In the genomic region with DNA sequence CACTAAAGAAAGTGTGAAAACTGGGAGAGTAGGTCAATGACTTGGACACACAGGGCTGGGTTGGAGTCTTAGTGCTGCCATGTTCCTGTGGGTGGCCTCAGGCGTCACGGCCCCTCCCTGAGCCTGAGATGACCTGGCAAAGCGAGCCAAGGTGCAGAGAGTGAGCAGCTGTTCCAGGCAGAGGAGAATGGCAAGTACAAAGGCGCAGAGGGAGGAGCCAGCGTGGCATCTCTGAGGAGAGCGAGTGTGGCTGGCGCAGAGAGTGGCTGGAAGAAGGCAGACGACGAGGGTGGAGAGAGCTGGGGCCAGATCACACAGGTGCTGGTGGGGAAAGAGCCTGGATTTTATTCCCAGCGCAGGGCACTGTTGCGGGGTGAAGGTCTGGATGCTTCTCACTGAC, we compare ENCODE assay signal across 14 cellular contexts. TPM values are rescaled to one million over a fixed set of nuclear protein-coding genes. Genes with fewer than 3 reads are reported as not detected.
DNase-seq lines count a peak whose midpoint lies in the region; ATAC-seq, FAIRE-seq and TF ChIP-seq lines count a peak whose summit lies in the region.
"Had no signal": no experiment of that assay in that cellular context is flagged by ENCODE, and none has a peak within 500 bp of the region (broad histone marks: within the 10 kb centered on the region; RNA-seq: fewer than 3 reads in every experiment).

No MANE protein-coding gene starts in this region.

- H3K9me3 ChIP-seq in lower lobe of right lung, result no peaks in the 10 kb centered on the region
- no peaks in the 10 kb centered on the region for H3K9me3 ChIP-seq in suprapubic skin
- H3K9me3 ChIP-seq: testis had no signal

- H3K4me1 ChIP-seq in lower lobe of right lung (peaks cover 31% of the 10 kb centered on the region), suprapubic skin (peaks cover 19% of the 10 kb centered on the region)
- H3K4me1 ChIP-seq: testis had no signal

- DNase-seq in NCI-H1417 (lab: John Stamatoyannopoulos, UW), result peak; percentile 36 to 54 (median 43)
- DNase-seq in NCI-H1417 treated with DMSO at 0.1 percent for 48 hours (lab: John Stamatoyannopoulos, UW), result no peak
- DNase-seq in RWPE1 (ENCODE audit: low spot score), result peak; percentile 34
- no peak for DNase-seq in lower lobe of right lung
- DNase-seq in suprapubic skin (ENCODE audit: low spot score in 2 of 2), result no peak
- no peak for DNase-seq in H54 (ENCODE audit: insufficient read length, low spot score)
- DNase-seq in SKM-1 (lab: John Stamatoyannopoulos, UW; ENCODE audit: unreplicated experiment), result no peak
- DNase-seq: activated CD4-positive, alpha-beta T cell treated with anti-CD3 and anti-CD28 coated beads, Interleukin-2, amount 10 ng/mL, durations not matched to agents 24 days and 14 days; activated effector memory CD4-positive, alpha-beta T cell treated with anti-CD3 and anti-CD28 coated beads, Interleukin-2, amount 50 U/mL, for 16 hours; COR-L47; MV-4-11; testis had no signal

- peak; percentile 35 to 46 for ATAC-seq in lower lobe of right lung
- no peak for ATAC-seq in HG03354 (IDR thresholded peaks at IDR 0.05; ENCODE audit: poor library complexity, severe bottlenecking, unreplicated experiment)

- POLR2A ChIA-PET in RWPE1 (lab: Yijun Ruan, JAX; ENCODE audit: low non-redundant PET), result no interaction called here

- H3K27ac ChIP-seq in RWPE1, result peak overlapping the region; percentile 96
- peak overlapping the region; percentile 64 for H3K27ac ChIP-seq in lower lobe of right lung
- peak overlapping the region; percentile 3 for H3K27ac ChIP-seq in suprapubic skin
- H3K27ac ChIP-seq: testis had no signal

- CTCF ChIA-PET in RWPE1 (lab: Yijun Ruan, JAX), result interaction anchor here (0.6 to 0.9 kb wide), 3 partner anchors 58 to 291 kb away, joined by 4 to 5 read pairs (median 5); no protein-coding TSS in a partner anchor

- TF ChIP-seq EP300 in suprapubic skin (IDR thresholded peaks at IDR 0.05), result no peak

- H3K36me3 ChIP-seq in lower lobe of right lung, result peaks cover 4% of the 10 kb centered on the region
- peaks cover 7% of the 10 kb centered on the region for H3K36me3 ChIP-seq in suprapubic skin

- TF ChIP-seq CTCF in RWPE1 (conservative IDR thresholded peaks at IDR 0.05; ENCODE audit: low read depth), result no peak
- no peak for TF ChIP-seq CTCF in lower lobe of right lung (IDR thresholded peaks at IDR 0.05)
- no peak for TF ChIP-seq CTCF in suprapubic skin (IDR thresholded peaks at IDR 0.05)

- TF ChIP-seq POLR2A in suprapubic skin (IDR thresholded peaks at IDR 0.05), result no peak
- no peak for TF ChIP-seq POLR2A in H54 (IDR thresholded peaks at IDR 0.05; ENCODE audit: low read depth, low read length)

- WGBS in suprapubic skin, result 50% methylated on average over 11 of the region's 11 CpGs

- FAIRE-seq in H54 (lab: Jason Lieb, UNC), result no peak
- FAIRE-seq: A204.1 had no signal

- intact Hi-C loops in lower lobe of right lung (cut with DNase I), result no loop called here

- H3K4me3 ChIP-seq in lower lobe of right lung (no peak overlapping the region), suprapubic skin (no peak overlapping the region)
- H3K4me3 ChIP-seq: testis had no signal

- no peaks in the 10 kb centered on the region for H3K27me3 ChIP-seq in lower lobe of right lung (ENCODE audit: low read depth)
- no peaks in the 10 kb centered on the region for H3K27me3 ChIP-seq in suprapubic skin
- H3K27me3 ChIP-seq: testis had no signal

RNA-seq across cellular contexts. Expression of a gene that starts 20.6 kb away (rescaled TPM):
- total RNA-seq in lower lobe of right lung (91.2 TPM), suprapubic skin (10 to 100 TPM; 62.1 to 95.8 (median 74.8) TPM)

RNA-seq across cellular contexts. Expression of a gene that starts 58.8 kb away (rescaled TPM):
- total RNA-seq in lower lobe of right lung, result 5.6 TPM
- total RNA-seq in suprapubic skin, result 1 to 10 TPM; 4.6 to 7.6 (median 5.8) TPM

Comparison
In these comparisons a context has a peak if more than half of its experiments do, and no peak if none do; other contexts are left out.
1. DNase-seq: peak in NCI-H1417 (3 of 3) and RWPE1 (single experiment); none in NCI-H1417 treated with DMSO at 0.1 percent for 48 hours (single experiment), lower lobe of right lung (single experiment), suprapubic skin (0 of 2), H54 (single experiment) and SKM-1 (single experiment).
2. H3K27ac ChIP-seq: peak in every context shown above with its lines; median percentile 96 in RWPE1; 64 in lower lobe of right lung; 3 in suprapubic skin.